In the genomic region with DNA sequence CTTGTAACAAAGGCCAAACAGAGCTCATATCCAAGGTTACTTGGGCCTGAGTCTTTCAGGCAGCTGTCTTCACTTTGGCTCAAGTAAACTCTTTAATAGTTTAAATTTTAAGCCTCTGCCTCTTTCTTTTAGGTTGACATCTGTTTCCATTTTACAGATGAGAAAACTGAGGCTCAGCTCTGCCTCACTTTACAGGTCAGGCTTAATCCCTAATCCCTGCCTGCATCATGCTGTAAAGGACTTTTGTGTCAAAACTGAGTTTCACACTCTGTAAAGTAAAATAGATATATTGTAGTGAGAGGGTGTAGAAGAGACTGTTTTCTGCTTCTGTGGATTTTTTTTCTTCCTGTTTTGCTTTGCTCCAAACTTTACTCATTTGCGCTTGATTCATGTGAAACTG, we compare ENCODE assay signal across 11 cellular contexts. TPM values are rescaled to one million over a fixed set of nuclear protein-coding genes. Genes with fewer than 3 reads are reported as not detected.
DNase-seq lines count a peak whose midpoint lies in the region; ATAC-seq and TF ChIP-seq lines count a peak whose summit lies in the region.
"Had no signal": no experiment of that assay in that cellular context is flagged by ENCODE, and none has a peak within 500 bp of the region (broad histone marks: within the 10 kb centered on the region; RNA-seq: fewer than 3 reads in every experiment).

No MANE protein-coding gene starts in this region.

- intact Hi-C loops in Panc1 (cut with micrococcal nuclease; ENCODE audit: unreplicated experiment), result no loop called here

- TF ChIP-seq CTCF in Panc1 (IDR thresholded peaks at IDR 0.05) (no peak), endodermal cell (conservative IDR thresholded peaks at IDR 0.05) (no peak)

- H3K9me3 Mint-ChIP-seq in endodermal cell, result no peaks in the 10 kb centered on the region
- H3K9me3 Mint-ChIP-seq: central memory CD8-positive, alpha-beta T cell had no signal

- H3K9ac ChIP-seq in endodermal cell (ENCODE audit: extremely low read depth, low read length, poor library complexity, severe bottlenecking), result peak overlapping the region; percentile 4
- H3K9ac ChIP-seq in trophoblast cell (ENCODE audit: low read length), result no peak overlapping the region

- no peak overlapping the region for H2BK5ac ChIP-seq in trophoblast cell (ENCODE audit: low read depth, low read length, poor library complexity)

- H3K4me1 Mint-ChIP-seq in endodermal cell, result peaks cover 69% of the 10 kb centered on the region
- H3K4me1 Mint-ChIP-seq: central memory CD8-positive, alpha-beta T cell had no signal

- H3K27me3 Mint-ChIP-seq in endodermal cell (ENCODE audit: insufficient read depth), result no peaks in the 10 kb centered on the region
- H3K27me3 Mint-ChIP-seq: central memory CD8-positive, alpha-beta T cell had no signal

- no peaks in the 10 kb centered on the region for H3K9me3 ChIP-seq in Panc1 (ENCODE audit: control insufficient read depth, insufficient read depth, low read depth, low read length)
- no peaks in the 10 kb centered on the region for H3K9me3 ChIP-seq in endodermal cell (ENCODE audit: control insufficient read depth, low read length)
- no peaks in the 10 kb centered on the region for H3K9me3 ChIP-seq in trophoblast cell (ENCODE audit: insufficient read depth, low read depth, low read length)

- H3K27ac ChIP-seq in Panc1 (ENCODE audit: low read length), result peak overlapping the region; percentile 75
- no peak overlapping the region for H3K27ac ChIP-seq in endodermal cell (ENCODE audit: low read depth, low read length)
- H3K27ac ChIP-seq in trophoblast cell (ENCODE audit: low read depth, low read length), result peak overlapping the region; percentile 88

- H3K4me1 ChIP-seq in Panc1 (ENCODE audit: control insufficient read depth, insufficient read depth, low read length) (peaks cover 81% of the 10 kb centered on the region), endodermal cell (ENCODE audit: control insufficient read depth, insufficient read depth, low read length) (peaks cover 37% of the 10 kb centered on the region), trophoblast cell (ENCODE audit: control insufficient read depth in 1 of 2, insufficient read depth in 2 of 2, low read length in 2 of 2) (peaks cover 28 to 34% of the 10 kb centered on the region in 2 experiments)

- H2BK12ac ChIP-seq in trophoblast cell (ENCODE audit: low read length), result no peak overlapping the region

- ATAC-seq in GM18502 (IDR thresholded peaks at IDR 0.05; ENCODE audit: poor library complexity, unreplicated experiment) (peak; percentile 27), Panc1 (no peak)

- peaks cover 9% of the 10 kb centered on the region for H3K36me3 Mint-ChIP-seq in endodermal cell (ENCODE audit: low read depth)

- BruUV-seq in Panc1 (replicated peaks; lab: Mats Ljungman, UMichigan), result no TSS peak

- CTCF ChIA-PET in Panc1 (lab: Charles Lee), result interaction anchor here (0.6 to 0.7 kb wide), 2 partner anchors 104 to 147 kb away, joined by 3 to 7 read pairs; no protein-coding TSS in a partner anchor

- H3K27me3 ChIP-seq in Panc1 (ENCODE audit: control insufficient read depth, insufficient read depth, low read length) (no peaks in the 10 kb centered on the region), endodermal cell (ENCODE audit: control insufficient read depth, insufficient read depth, low read length, poor library complexity, severe bottlenecking) (no peaks in the 10 kb centered on the region), trophoblast cell (ENCODE audit: insufficient read depth, low read length) (no peaks in the 10 kb centered on the region)

- no peak overlapping the region for H4K12ac ChIP-seq in trophoblast cell (ENCODE audit: low read depth, low read length)

- H3K18ac ChIP-seq in trophoblast cell (ENCODE audit: low read length), result no peak overlapping the region

- no peak overlapping the region for H3K14ac ChIP-seq in trophoblast cell (ENCODE audit: low read length)

- H2AK5ac ChIP-seq in trophoblast cell (ENCODE audit: low read length), result no peak overlapping the region

- H3K27ac Mint-ChIP-seq in endodermal cell, result peak overlapping the region; percentile 74

- no peak for DNase-seq in Panc1 (ENCODE audit: low read depth, low spot score)
- no peak for DNase-seq in endodermal cell
- DNase-seq in trophoblast cell, result no peak
- no peak for DNase-seq in NCI-H2107 treated with DMSO at 0.1 percent for 48 hours (lab: John Stamatoyannopoulos, UW; ENCODE audit: unreplicated experiment)
- DNase-seq in NCI-H2107 (lab: John Stamatoyannopoulos, UW), result no peak
- no peak for DNase-seq in COR-L47 (lab: John Stamatoyannopoulos, UW)
- no peak for DNase-seq in NCI-H1105 (lab: John Stamatoyannopoulos, UW)
- DNase-seq: C1 segment of cervical spinal cord, occipital lobe had no signal

- H3K79me1 ChIP-seq in trophoblast cell (ENCODE audit: low read length), result peaks cover 16% of the 10 kb centered on the region

- no peak overlapping the region for H4K91ac ChIP-seq in trophoblast cell (ENCODE audit: low read depth, low read length)

- no peak overlapping the region for H3K4me3 ChIP-seq in Panc1 (ENCODE audit: low read depth in 2 of 2, low read length in 2 of 2)
- peak overlapping the region; percentile 71 for H3K4me3 ChIP-seq in endodermal cell (ENCODE audit: low read length)
- H3K4me3 ChIP-seq in trophoblast cell (ENCODE audit: low read depth, low read length), result no peak overlapping the region

- no peak overlapping the region for H3K23ac ChIP-seq in trophoblast cell (ENCODE audit: low read length)

- no peak overlapping the region for H2AFZ ChIP-seq in trophoblast cell (ENCODE audit: insufficient read depth, low read length, poor library complexity)

- peaks cover 33% of the 10 kb centered on the region for H3K79me2 ChIP-seq in trophoblast cell (ENCODE audit: control insufficient read depth, insufficient read depth, low read length, poor library complexity)

- 89 to 100% methylated on average over 1 of the region's 1 CpG for WGBS in endodermal cell (ENCODE audit: insufficient coverage in 1 of 2, insufficient read length in 1 of 2), 2 experiments
- no CpG with 5 or more reads among the region's 1 CpG for WGBS in trophoblast cell (ENCODE audit: extremely low coverage, insufficient coverage, insufficient read length)

- H4K8ac ChIP-seq in trophoblast cell (ENCODE audit: low read depth, low read length), result no peak overlapping the region

- H3K4me3 Mint-ChIP-seq in endodermal cell, result no peak overlapping the region
- H3K4me3 Mint-ChIP-seq: central memory CD8-positive, alpha-beta T cell had no signal

- H2BK120ac ChIP-seq in trophoblast cell (ENCODE audit: insufficient read depth, low read length, poor library complexity), result no peak overlapping the region

- H3K36me3 ChIP-seq in Panc1 (ENCODE audit: control insufficient read depth, insufficient read depth, low read length), result peaks cover 3% of the 10 kb centered on the region; the same call in 1 of the 2 replicates
- H3K36me3 ChIP-seq in endodermal cell (ENCODE audit: control insufficient read depth, insufficient read depth, low read length), result peaks cover 42% of the 10 kb centered on the region
- peaks cover 0 to 3% of the 10 kb centered on the region in 2 experiments for H3K36me3 ChIP-seq in trophoblast cell (ENCODE audit: control insufficient read depth in 1 of 2, insufficient read depth in 2 of 2, low read length in 2 of 2)

- peak overlapping the region; percentile 43 for H3K4me2 ChIP-seq in trophoblast cell (ENCODE audit: low read length)

- POLR2A ChIA-PET in Panc1 (lab: Charles Lee), result interaction anchor here (0.6 kb wide), 2 partner anchors 59 to 198 kb away, joined by 3 to 4 read pairs; no protein-coding TSS in a partner anchor

- in situ Hi-C loops in Panc1 (cut with HindIII; ENCODE audit: low pct_unique_long_range_greater_than_20kb, low sequenced_read_pairs), result no loop called here

- H3K4ac ChIP-seq in trophoblast cell (ENCODE audit: low read depth, low read length), result no peak overlapping the region

RNA-seq across cellular contexts. Expression of gene FLNB, which starts 11.1 kb away (rescaled TPM):
- 309 TPM for total RNA-seq in Panc1 (2021; ENCODE audit: unreplicated experiment)
- 366 TPM for polyA plus RNA-seq in Panc1 (2012; ENCODE audit: insufficient read length)
- total RNA-seq in endodermal cell, result 100 to 1,000 TPM; 212 to 221 TPM
- 86.0 TPM for polyA plus RNA-seq in endodermal cell (2013, experiment 1 of 2)
- polyA plus RNA-seq in endodermal cell (2013, experiment 2 of 2), result 96.0 TPM
- polyA plus RNA-seq in trophoblast cell (2013), result 139 and 141 TPM in 2 replicates
